ENCODE assay signal across 19 cellular contexts in the genomic region with DNA sequence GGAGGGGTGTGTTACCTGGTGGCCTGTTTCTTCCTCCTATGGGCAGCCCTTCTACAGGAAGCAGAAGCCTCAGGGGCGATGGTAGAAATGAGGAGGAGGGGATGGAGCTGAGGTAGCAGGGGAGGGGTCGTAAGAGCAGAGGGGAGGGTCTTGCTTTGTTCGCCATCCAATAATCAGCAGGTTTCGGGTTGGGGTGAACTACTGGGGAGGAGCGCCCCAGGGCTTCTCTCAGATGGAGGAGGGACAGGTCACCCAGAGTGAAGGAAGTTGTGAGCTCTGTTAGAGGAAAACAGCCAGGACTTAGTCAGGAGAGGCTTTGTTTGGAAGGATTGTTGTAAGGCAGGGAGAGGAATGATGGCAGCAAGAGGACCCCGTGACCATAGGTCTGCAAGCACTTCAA. TPM values are rescaled to one million over a fixed set of nuclear protein-coding genes. Genes with fewer than 3 reads are reported as not detected.
DNase-seq lines count a peak whose midpoint lies in the region; ATAC-seq and TF ChIP-seq lines count a peak whose summit lies in the region.
"Had no signal": no experiment of that assay in that cellular context is flagged by ENCODE, and none has a peak within 500 bp of the region (broad histone marks: within the 10 kb centered on the region; RNA-seq: fewer than 3 reads in every experiment).

No MANE protein-coding gene starts in this region.

- H4K20me1 ChIP-seq in BLaER1, result no peaks in the 10 kb centered on the region

- DNase-seq in GM12864 (ENCODE audit: low read depth), result no peak
- no peak for DNase-seq in WTC11 (ENCODE audit: low spot score)
- no peak for DNase-seq in endothelial cell (ENCODE audit: low spot score)
- DNase-seq in progenitor cell of endocrine pancreas (ENCODE audit: low spot score, unreplicated experiment), result no peak
- DNase-seq in NCI-H146 treated with DMSO at 0.1 percent for 48 hours (lab: John Stamatoyannopoulos, UW; ENCODE audit: unreplicated experiment), result no peak
- no peak for DNase-seq in NCI-H1417 (lab: John Stamatoyannopoulos, UW)
- DNase-seq: activated CD4-positive, alpha-beta T cell treated with anti-CD3 and anti-CD28 coated beads, Interleukin-2, amount 50 U/mL, for 48 hours; activated effector memory CD4-positive, alpha-beta T cell treated with anti-CD3 and anti-CD28 coated beads, Interleukin-2, amount 50 U/mL, for 16 hours; anterior cingulate cortex; Calu3; mesendoderm; NCI-H69; substantia nigra had no signal

- no peaks in the 10 kb centered on the region for H3K36me3 ChIP-seq in BLaER1
- H3K36me3 ChIP-seq: right atrium auricular region had no signal

- no peak overlapping the region for H3K27ac ChIP-seq in BLaER1
- H3K27ac ChIP-seq: right atrium auricular region had no signal

- H3K27me3 Mint-ChIP-seq in WTC11 (ENCODE audit: low read depth), result no peaks in the 10 kb centered on the region; the same call in 1 of the 2 replicates
- H3K27me3 Mint-ChIP-seq in endothelial cell (ENCODE audit: unreplicated experiment), result peaks cover 3% of the 10 kb centered on the region
- H3K27me3 Mint-ChIP-seq in progenitor cell of endocrine pancreas, result peaks cover 3% of the 10 kb centered on the region

- H3K27ac Mint-ChIP-seq in WTC11 (no peak overlapping the region), endothelial cell (ENCODE audit: unreplicated experiment) (no peak overlapping the region), progenitor cell of endocrine pancreas (no peak overlapping the region)

- peaks cover 74% of the 10 kb centered on the region for H3K4me1 ChIP-seq in BLaER1
- peaks cover 65% of the 10 kb centered on the region for H3K4me1 ChIP-seq in mononuclear cell (ENCODE audit: insufficient read depth, low read length)
- H3K4me1 ChIP-seq: right atrium auricular region had no signal

- H3K4me1 Mint-ChIP-seq in WTC11 (peaks cover 9% of the 10 kb centered on the region), endothelial cell (ENCODE audit: unreplicated experiment) (peaks cover 18% of the 10 kb centered on the region), progenitor cell of endocrine pancreas (ENCODE audit: low read depth) (peaks cover 2% of the 10 kb centered on the region)

- H3K4me3 ChIP-seq in BLaER1, result no peak overlapping the region
- H3K4me3 ChIP-seq in GM12864 (ENCODE audit: low read depth, low read length), result peak overlapping the region; percentile 21
- H3K4me3 ChIP-seq in mononuclear cell (ENCODE audit: low read length), result peak overlapping the region; percentile 14
- H3K4me3 ChIP-seq: hepatocyte, right atrium auricular region had no signal

- peaks cover 6% of the 10 kb centered on the region for H3K9me3 ChIP-seq in BLaER1
- no peaks in the 10 kb centered on the region for H3K9me3 ChIP-seq in mononuclear cell (ENCODE audit: low read depth, low read length)
- H3K9me3 ChIP-seq: right atrium auricular region had no signal

- no peaks in the 10 kb centered on the region for H3K27me3 ChIP-seq in BLaER1
- no peaks in the 10 kb centered on the region for H3K27me3 ChIP-seq in mononuclear cell (ENCODE audit: insufficient read depth, low read length)
- H3K27me3 ChIP-seq: hepatocyte, right atrium auricular region had no signal

- H3K36me3 Mint-ChIP-seq in WTC11 (peaks cover 13% of the 10 kb centered on the region), endothelial cell (ENCODE audit: low read depth, unreplicated experiment) (no peaks in the 10 kb centered on the region), progenitor cell of endocrine pancreas (ENCODE audit: insufficient read depth) (peaks cover 1% of the 10 kb centered on the region)

- TF ChIP-seq CTCF in GM12864 (IDR thresholded peaks at IDR 0.05; ENCODE audit: low read depth, low read length, missing control alignments) (no peak), WTC11 (IDR thresholded peaks at IDR 0.05) (no peak), endothelial cell (IDR thresholded peaks at IDR 0.05; ENCODE audit: unreplicated experiment) (no peak), progenitor cell of endocrine pancreas (IDR thresholded peaks at IDR 0.05; ENCODE audit: unreplicated experiment) (no peak)

- ATAC-seq in WTC11, result peak; percentile 41

- H3K4me3 Mint-ChIP-seq in WTC11, result no peak overlapping the region
- no peak overlapping the region for H3K4me3 Mint-ChIP-seq in endothelial cell (ENCODE audit: unreplicated experiment)
- no peak overlapping the region for H3K4me3 Mint-ChIP-seq in progenitor cell of endocrine pancreas (ENCODE audit: low read depth)

- H3K9me3 Mint-ChIP-seq in WTC11, result peaks cover 31% of the 10 kb centered on the region
- H3K9me3 Mint-ChIP-seq in endothelial cell (ENCODE audit: unreplicated experiment), result no peaks in the 10 kb centered on the region
- H3K9me3 Mint-ChIP-seq in progenitor cell of endocrine pancreas (ENCODE audit: low read depth), result no peaks in the 10 kb centered on the region

- H3K4me2 ChIP-seq in BLaER1, result peak overlapping the region; percentile 57
- H3K4me2 ChIP-seq: hepatocyte had no signal

- H3K9ac ChIP-seq in BLaER1, result no peak overlapping the region

- POLR2A ChIA-PET in WTC11 (lab: Charles Lee), result no interaction called here

- CTCF ChIA-PET in WTC11 (lab: Charles Lee), result interaction anchor here (0.9 to 1.6 kb wide), 3 partner anchors 21 to 347 kb away, joined by 3 to 7 read pairs (median 4); no protein-coding TSS in a partner anchor

TF ChIP-seq in WTC11, 78 proteins besides CTCF, POLR2A, EP300 and RAD21 (continues in another document):
- TF ChIP-seq, protein P1, sequence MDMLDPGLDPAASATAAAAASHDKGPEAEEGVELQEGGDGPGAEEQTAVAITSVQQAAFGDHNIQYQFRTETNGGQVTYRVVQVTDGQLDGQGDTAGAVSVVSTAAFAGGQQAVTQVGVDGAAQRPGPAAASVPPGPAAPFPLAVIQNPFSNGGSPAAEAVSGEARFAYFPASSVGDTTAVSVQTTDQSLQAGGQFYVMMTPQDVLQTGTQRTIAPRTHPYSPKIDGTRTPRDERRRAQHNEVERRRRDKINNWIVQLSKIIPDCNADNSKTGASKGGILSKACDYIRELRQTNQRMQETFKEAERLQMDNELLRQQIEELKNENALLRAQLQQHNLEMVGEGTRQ (CRISPR knock-in tag; IDR thresholded peaks at IDR 0.05), result no peak
- no peak for TF ChIP-seq NR3C1 (CRISPR knock-in tag; conservative IDR thresholded peaks at IDR 0.05; ENCODE audit: low read depth)
- TF ChIP-seq, protein P2, sequence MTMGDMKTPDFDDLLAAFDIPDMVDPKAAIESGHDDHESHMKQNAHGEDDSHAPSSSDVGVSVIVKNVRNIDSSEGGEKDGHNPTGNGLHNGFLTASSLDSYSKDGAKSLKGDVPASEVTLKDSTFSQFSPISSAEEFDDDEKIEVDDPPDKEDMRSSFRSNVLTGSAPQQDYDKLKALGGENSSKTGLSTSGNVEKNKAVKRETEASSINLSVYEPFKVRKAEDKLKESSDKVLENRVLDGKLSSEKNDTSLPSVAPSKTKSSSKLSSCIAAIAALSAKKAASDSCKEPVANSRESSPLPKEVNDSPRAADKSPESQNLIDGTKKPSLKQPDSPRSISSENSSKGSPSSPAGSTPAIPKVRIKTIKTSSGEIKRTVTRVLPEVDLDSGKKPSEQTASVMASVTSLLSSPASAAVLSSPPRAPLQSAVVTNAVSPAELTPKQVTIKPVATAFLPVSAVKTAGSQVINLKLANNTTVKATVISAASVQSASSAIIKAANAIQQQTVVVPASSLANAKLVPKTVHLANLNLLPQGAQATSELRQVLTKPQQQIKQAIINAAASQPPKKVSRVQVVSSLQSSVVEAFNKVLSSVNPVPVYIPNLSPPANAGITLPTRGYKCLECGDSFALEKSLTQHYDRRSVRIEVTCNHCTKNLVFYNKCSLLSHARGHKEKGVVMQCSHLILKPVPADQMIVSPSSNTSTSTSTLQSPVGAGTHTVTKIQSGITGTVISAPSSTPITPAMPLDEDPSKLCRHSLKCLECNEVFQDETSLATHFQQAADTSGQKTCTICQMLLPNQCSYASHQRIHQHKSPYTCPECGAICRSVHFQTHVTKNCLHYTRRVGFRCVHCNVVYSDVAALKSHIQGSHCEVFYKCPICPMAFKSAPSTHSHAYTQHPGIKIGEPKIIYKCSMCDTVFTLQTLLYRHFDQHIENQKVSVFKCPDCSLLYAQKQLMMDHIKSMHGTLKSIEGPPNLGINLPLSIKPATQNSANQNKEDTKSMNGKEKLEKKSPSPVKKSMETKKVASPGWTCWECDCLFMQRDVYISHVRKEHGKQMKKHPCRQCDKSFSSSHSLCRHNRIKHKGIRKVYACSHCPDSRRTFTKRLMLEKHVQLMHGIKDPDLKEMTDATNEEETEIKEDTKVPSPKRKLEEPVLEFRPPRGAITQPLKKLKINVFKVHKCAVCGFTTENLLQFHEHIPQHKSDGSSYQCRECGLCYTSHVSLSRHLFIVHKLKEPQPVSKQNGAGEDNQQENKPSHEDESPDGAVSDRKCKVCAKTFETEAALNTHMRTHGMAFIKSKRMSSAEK (CRISPR knock-in tag; IDR thresholded peaks at IDR 0.05; ENCODE audit: borderline replicate concordance), result no peak
- TF ChIP-seq NFATC4 (CRISPR knock-in tag; IDR thresholded peaks at IDR 0.05), result no peak
- no peak for TF ChIP-seq CREB1 (CRISPR knock-in tag; IDR thresholded peaks at IDR 0.05)
- no peak for TF ChIP-seq JUN (CRISPR knock-in tag; IDR thresholded peaks at IDR 0.05)
- TF ChIP-seq, protein P3, sequence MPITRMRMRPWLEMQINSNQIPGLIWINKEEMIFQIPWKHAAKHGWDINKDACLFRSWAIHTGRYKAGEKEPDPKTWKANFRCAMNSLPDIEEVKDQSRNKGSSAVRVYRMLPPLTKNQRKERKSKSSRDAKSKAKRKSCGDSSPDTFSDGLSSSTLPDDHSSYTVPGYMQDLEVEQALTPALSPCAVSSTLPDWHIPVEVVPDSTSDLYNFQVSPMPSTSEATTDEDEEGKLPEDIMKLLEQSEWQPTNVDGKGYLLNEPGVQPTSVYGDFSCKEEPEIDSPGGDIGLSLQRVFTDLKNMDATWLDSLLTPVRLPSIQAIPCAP (CRISPR knock-in tag; IDR thresholded peaks at IDR 0.05), result no peak
- no peak for TF ChIP-seq GTF2I (CRISPR knock-in tag; conservative IDR thresholded peaks at IDR 0.05)
- TF ChIP-seq SOX15 (CRISPR knock-in tag; IDR thresholded peaks at IDR 0.05), result no peak
- no peak for TF ChIP-seq ZNF232 (CRISPR knock-in tag; IDR thresholded peaks at IDR 0.05)
- TF ChIP-seq, protein P4, sequence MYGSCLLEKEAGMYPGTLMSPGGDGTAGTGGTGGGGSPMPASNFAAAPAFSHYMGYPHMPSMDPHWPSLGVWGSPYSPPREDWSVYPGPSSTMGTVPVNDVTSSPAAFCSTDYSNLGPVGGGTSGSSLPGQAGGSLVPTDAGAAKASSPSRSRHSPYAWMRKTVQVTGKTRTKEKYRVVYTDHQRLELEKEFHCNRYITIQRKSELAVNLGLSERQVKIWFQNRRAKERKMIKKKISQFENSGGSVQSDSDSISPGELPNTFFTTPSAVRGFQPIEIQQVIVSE (CRISPR knock-in tag; IDR thresholded peaks at IDR 0.05; ENCODE audit: borderline replicate concordance), result no peak

RNA-seq across cellular contexts. Expression of a gene that starts 1.4 kb away (rescaled TPM):
- not detected in 3 replicates for total RNA-seq in WTC11 (2021)
- 14.8 TPM for total RNA-seq in mononuclear cell
- total RNA-seq in endothelial cell (ENCODE audit: unreplicated experiment), result not detected
- not detected in 2 replicates for total RNA-seq in progenitor cell of endocrine pancreas
- total RNA-seq: Calu3, chondrocyte, G401 had no signal

RNA-seq across cellular contexts. Expression of a gene that starts 36.3 kb away (rescaled TPM):
- not detected in 3 replicates for total RNA-seq in WTC11 (2021)
- total RNA-seq in mononuclear cell, result not detected
- not detected for total RNA-seq in endothelial cell (ENCODE audit: unreplicated experiment)
- not detected in 2 replicates for total RNA-seq in progenitor cell of endocrine pancreas
- total RNA-seq: Calu3, chondrocyte, G401, hepatocyte, right atrium auricular region had no signal

Comparison
In these comparisons a context has a peak if more than half of its experiments do, and no peak if none do; other contexts are left out.
1. RNA of a gene that starts 1.4 kb away (total RNA-seq): 14.8 TPM in mononuclear cell (single experiment); not detected in WTC11, not detected in endothelial cell (single experiment) and not detected in progenitor cell of endocrine pancreas; every median in the first group is over 10 times any median in the second.